ENCODE assay signal across 8 cellular contexts in genomic region chr1:226126824-226127591, GRCh38. TPM values are rescaled to one million over a fixed set of nuclear protein-coding genes. Genes with fewer than 3 reads are reported as not detected.
DNase-seq lines count a peak whose midpoint lies in the region; ATAC-seq and TF ChIP-seq lines count a peak whose summit lies in the region.

No MANE protein-coding gene starts in this region.

- no peak for TF ChIP-seq CTCF in WERI-Rb-1 (IDR thresholded peaks at IDR 0.05; ENCODE audit: low read depth, low read length)

- peak overlapping the region; percentile 68 for H3K27ac Mint-ChIP-seq in activated naive CD8-positive, alpha-beta T cell treated with anti-CD3 and anti-CD28 coated beads, Interleukin-2, amount 50 U/mL, for 24 hours

- H3K4me3 ChIP-seq in neuron (ENCODE audit: low read length) (no peak overlapping the region), WERI-Rb-1 (ENCODE audit: low read depth, low read length) (no peak overlapping the region)

- in situ Hi-C loops in G401 (cut with HindIII; ENCODE audit: low sequenced_read_pairs): no loop called here

- ATAC-seq in GM18867 (IDR thresholded peaks at IDR 0.05; ENCODE audit: unreplicated experiment) (peak; percentile 1), HG02763 (IDR thresholded peaks at IDR 0.05; ENCODE audit: unreplicated experiment) (peak; percentile 0)
- ATAC-seq in activated naive CD8-positive, alpha-beta T cell treated with anti-CD3 and anti-CD28 coated beads, Interleukin-2, amount 50 U/mL, for 24 hours: no peak

- H3K4me1 Mint-ChIP-seq in activated naive CD8-positive, alpha-beta T cell treated with anti-CD3 and anti-CD28 coated beads, Interleukin-2, amount 50 U/mL, for 24 hours: peaks cover 29% of the 10 kb centered on the region

- no peak overlapping the region for H3K27ac ChIP-seq in WERI-Rb-1

- no peaks in the 10 kb centered on the region for H3K36me3 Mint-ChIP-seq in activated naive CD8-positive, alpha-beta T cell treated with anti-CD3 and anti-CD28 coated beads, Interleukin-2, amount 50 U/mL, for 24 hours (ENCODE audit: low read depth)

- H3K36me3 ChIP-seq in neuron (ENCODE audit: insufficient read depth, low read length) (no peaks in the 10 kb centered on the region), WERI-Rb-1 (no peaks in the 10 kb centered on the region)

- H2AFZ ChIP-seq in neuron (ENCODE audit: low read depth, low read length): peak overlapping the region; percentile 23

- H3K27me3 ChIP-seq in neuron (ENCODE audit: insufficient read depth, low read length): peaks cover 4% of the 10 kb centered on the region
- no peaks in the 10 kb centered on the region for H3K27me3 ChIP-seq in WERI-Rb-1 (ENCODE audit: insufficient read depth, low read depth, severe bottlenecking)

- peak overlapping the region; percentile 6 for H3K4me3 Mint-ChIP-seq in activated naive CD8-positive, alpha-beta T cell treated with anti-CD3 and anti-CD28 coated beads, Interleukin-2, amount 50 U/mL, for 24 hours

- H3K27me3 Mint-ChIP-seq in activated naive CD8-positive, alpha-beta T cell treated with anti-CD3 and anti-CD28 coated beads, Interleukin-2, amount 50 U/mL, for 24 hours: no peaks in the 10 kb centered on the region

- H3K9me3 ChIP-seq in neuron (ENCODE audit: low read length) (no peaks in the 10 kb centered on the region), WERI-Rb-1 (ENCODE audit: severe bottlenecking) (no peaks in the 10 kb centered on the region)

- DNase-seq in activated naive CD8-positive, alpha-beta T cell treated with anti-CD3 and anti-CD28 coated beads, Interleukin-2, amount 50 U/mL, for 24 hours: no peak
- DNase-seq in NCI-H345 treated with DMSO at 0.1 percent for 48 hours (lab: John Stamatoyannopoulos, UW; ENCODE audit: unreplicated experiment) (no peak), G401 (ENCODE audit: low spot score) (no peak), OCI-M2 (lab: John Stamatoyannopoulos, UW; ENCODE audit: unreplicated experiment) (no peak), WERI-Rb-1 (no peak)

- no peaks in the 10 kb centered on the region for H3K9me3 Mint-ChIP-seq in activated naive CD8-positive, alpha-beta T cell treated with anti-CD3 and anti-CD28 coated beads, Interleukin-2, amount 50 U/mL, for 24 hours

- peaks cover 20% of the 10 kb centered on the region for H3K4me1 ChIP-seq in neuron (ENCODE audit: insufficient read depth, low read length)

RNA-seq across cellular contexts. Expression of gene ACBD3, which starts 59.5 kb away (rescaled TPM):
- 19.4 and 21.3 TPM in 2 replicates for total RNA-seq in G401 (2014; rRNA removed; shearing (Covaris generic))
